Comparison of ENCODE assay signal across 14 cellular contexts in genomic region chr2:163774862-163775261, GRCh38. TPM values are rescaled to one million over a fixed set of nuclear protein-coding genes. Genes with fewer than 3 reads are reported as not detected.
A peak's percentile ranks its signal among the peaks of the same experiment; 100 is the strongest.
DNase-seq lines count a peak whose midpoint lies in the region; ATAC-seq and TF ChIP-seq lines count a peak whose summit lies in the region.
"Had no signal": no experiment of that assay in that cellular context is flagged by ENCODE, and none has a peak within 500 bp of the region (broad histone marks: within the 10 kb centered on the region; RNA-seq: fewer than 3 reads in every experiment).

No MANE protein-coding gene starts in this region.

- ATAC-seq in HG02870 (IDR thresholded peaks at IDR 0.05; ENCODE audit: unreplicated experiment) = no peak
- ATAC-seq in GM19455 (IDR thresholded peaks at IDR 0.05; ENCODE audit: unreplicated experiment) = no peak
- ATAC-seq: GM23338, T-helper 17 cell had no signal

- DNase-seq in H4 (ENCODE audit: low spot score) (peak; percentile 38), RWPE1 (ENCODE audit: low spot score) (peak; percentile 85), fibroblast of mammary gland (ENCODE audit: low read depth) (peak; percentile 91), progenitor cell of endocrine pancreas (ENCODE audit: low spot score, unreplicated experiment) (no peak), erythroblast (lab: John Stamatoyannopoulos, UW) (no peak)
- DNase-seq: activated naive CD8-positive, alpha-beta T cell treated with anti-CD3 and anti-CD28 coated beads, Interleukin-2, amount 10 ng/mL, durations not matched to agents 7 days and 5 days; GDM1; NCI-H1048; T-helper 17 cell; upper lobe of left lung had no signal

- no peak overlapping the region for H3K4me3 Mint-ChIP-seq in progenitor cell of endocrine pancreas (ENCODE audit: low read depth)
- H3K4me3 Mint-ChIP-seq: activated naive CD8-positive, alpha-beta T cell treated with anti-CD3 and anti-CD28 coated beads, Interleukin-2, amount 10 ng/mL, durations not matched to agents 7 days and 5 days; GM23338; T-helper 17 cell had no signal

- no peak overlapping the region for H3K27ac ChIP-seq in RWPE1
- H3K27ac ChIP-seq: upper lobe of left lung had no signal

- CTCF ChIA-PET in RWPE1 (lab: Yijun Ruan, JAX) = interaction anchor here (0.6 kb wide), 2 partner anchors 44 to 110 kb away, joined by 3 to 5 read pairs; no protein-coding TSS in a partner anchor

- H3K4me2 ChIP-seq in skeletal muscle satellite cell (ENCODE audit: low read length) = peak overlapping the region; percentile 2
- H3K4me2 ChIP-seq: GM23338 had no signal

- no peaks in the 10 kb centered on the region for H3K9me3 ChIP-seq in skeletal muscle satellite cell (replicated peaks; ENCODE audit: low read length)
- H3K9me3 ChIP-seq: upper lobe of left lung had no signal

- no peak overlapping the region for H3K9ac ChIP-seq in skeletal muscle satellite cell (ENCODE audit: low read depth, low read length)

- no peaks in the 10 kb centered on the region for H3K27me3 Mint-ChIP-seq in progenitor cell of endocrine pancreas
- H3K27me3 Mint-ChIP-seq: activated naive CD8-positive, alpha-beta T cell treated with anti-CD3 and anti-CD28 coated beads, Interleukin-2, amount 10 ng/mL, durations not matched to agents 7 days and 5 days; T-helper 17 cell had no signal

- no peak for TF ChIP-seq CTCF in RWPE1 (conservative IDR thresholded peaks at IDR 0.05; ENCODE audit: low read depth)
- TF ChIP-seq CTCF in fibroblast of mammary gland (conservative IDR thresholded peaks at IDR 0.05; ENCODE audit: control insufficient read depth, insufficient read depth, low read depth, low read length) = no peak
- TF ChIP-seq CTCF in progenitor cell of endocrine pancreas (IDR thresholded peaks at IDR 0.05; ENCODE audit: unreplicated experiment) = no peak

- no peaks in the 10 kb centered on the region for H3K36me3 Mint-ChIP-seq in progenitor cell of endocrine pancreas (ENCODE audit: insufficient read depth)
- H3K36me3 Mint-ChIP-seq: activated naive CD8-positive, alpha-beta T cell treated with anti-CD3 and anti-CD28 coated beads, Interleukin-2, amount 10 ng/mL, durations not matched to agents 7 days and 5 days had no signal

- peaks cover 6% of the 10 kb centered on the region for H3K4me1 Mint-ChIP-seq in progenitor cell of endocrine pancreas (ENCODE audit: low read depth)
- H3K4me1 Mint-ChIP-seq: activated naive CD8-positive, alpha-beta T cell treated with anti-CD3 and anti-CD28 coated beads, Interleukin-2, amount 10 ng/mL, durations not matched to agents 7 days and 5 days; T-helper 17 cell had no signal

- no peak overlapping the region for H3K27ac Mint-ChIP-seq in progenitor cell of endocrine pancreas
- H3K27ac Mint-ChIP-seq: activated naive CD8-positive, alpha-beta T cell treated with anti-CD3 and anti-CD28 coated beads, Interleukin-2, amount 10 ng/mL, durations not matched to agents 7 days and 5 days; GM23338; T-helper 17 cell had no signal

- H3K9me3 Mint-ChIP-seq in progenitor cell of endocrine pancreas (ENCODE audit: low read depth) = no peaks in the 10 kb centered on the region
- H3K9me3 Mint-ChIP-seq: GM23338 had no signal

- no peaks in the 10 kb centered on the region for H3K27me3 ChIP-seq in skeletal muscle satellite cell (ENCODE audit: control insufficient read depth, insufficient read depth, low read length)
- H3K27me3 ChIP-seq: upper lobe of left lung had no signal

- H3K36me3 ChIP-seq in skeletal muscle satellite cell (ENCODE audit: insufficient read depth, low read length) = no peaks in the 10 kb centered on the region
- H3K36me3 ChIP-seq: upper lobe of left lung had no signal

- TF ChIP-seq POLR2A in erythroblast (IDR thresholded peaks at IDR 0.05; ENCODE audit: low read length) = no peak

- H3K4me3 ChIP-seq in fibroblast of mammary gland (ENCODE audit: control insufficient read depth, low read depth, low read length) (no peak overlapping the region), skeletal muscle satellite cell (ENCODE audit: low read length) (no peak overlapping the region)
- H3K4me3 ChIP-seq: GM23338, upper lobe of left lung had no signal

- POLR2A ChIA-PET in RWPE1 (lab: Yijun Ruan, JAX; ENCODE audit: low non-redundant PET) = no interaction called here

- peaks cover 33% of the 10 kb centered on the region for H3K4me1 ChIP-seq in skeletal muscle satellite cell (ENCODE audit: control insufficient read depth, insufficient read depth, low read length)
- H3K4me1 ChIP-seq: upper lobe of left lung had no signal

RNA-seq across cellular contexts. Expression of gene FIGN, which starts 39.1 kb away (rescaled TPM):
- total RNA-seq in H4 (2014; rRNA removed; shearing (Covaris generic)) = 2.4 and 2.7 TPM in 2 replicates
- 1.3 and 1.5 TPM in 2 replicates for total RNA-seq in skeletal muscle satellite cell (2012; rRNA removed)
- total RNA-seq in progenitor cell of endocrine pancreas = 18.0 and 19.3 TPM in 2 replicates
- total RNA-seq: activated naive CD8-positive, alpha-beta T cell treated with anti-CD3 and anti-CD28 coated beads, Interleukin-2, amount 10 ng/mL, durations not matched to agents 7 days and 5 days; T-helper 17 cell had no signal

Comparison
In these comparisons a context has a peak if more than half of its experiments do, and no peak if none do; other contexts are left out.
1. DNase-seq: peak in H4 (single experiment), RWPE1 (single experiment) and fibroblast of mammary gland (single experiment); none in progenitor cell of endocrine pancreas (single experiment) and erythroblast (0 of 2).